8 cellular contexts compared by ENCODE assay signal in the genomic region with DNA sequence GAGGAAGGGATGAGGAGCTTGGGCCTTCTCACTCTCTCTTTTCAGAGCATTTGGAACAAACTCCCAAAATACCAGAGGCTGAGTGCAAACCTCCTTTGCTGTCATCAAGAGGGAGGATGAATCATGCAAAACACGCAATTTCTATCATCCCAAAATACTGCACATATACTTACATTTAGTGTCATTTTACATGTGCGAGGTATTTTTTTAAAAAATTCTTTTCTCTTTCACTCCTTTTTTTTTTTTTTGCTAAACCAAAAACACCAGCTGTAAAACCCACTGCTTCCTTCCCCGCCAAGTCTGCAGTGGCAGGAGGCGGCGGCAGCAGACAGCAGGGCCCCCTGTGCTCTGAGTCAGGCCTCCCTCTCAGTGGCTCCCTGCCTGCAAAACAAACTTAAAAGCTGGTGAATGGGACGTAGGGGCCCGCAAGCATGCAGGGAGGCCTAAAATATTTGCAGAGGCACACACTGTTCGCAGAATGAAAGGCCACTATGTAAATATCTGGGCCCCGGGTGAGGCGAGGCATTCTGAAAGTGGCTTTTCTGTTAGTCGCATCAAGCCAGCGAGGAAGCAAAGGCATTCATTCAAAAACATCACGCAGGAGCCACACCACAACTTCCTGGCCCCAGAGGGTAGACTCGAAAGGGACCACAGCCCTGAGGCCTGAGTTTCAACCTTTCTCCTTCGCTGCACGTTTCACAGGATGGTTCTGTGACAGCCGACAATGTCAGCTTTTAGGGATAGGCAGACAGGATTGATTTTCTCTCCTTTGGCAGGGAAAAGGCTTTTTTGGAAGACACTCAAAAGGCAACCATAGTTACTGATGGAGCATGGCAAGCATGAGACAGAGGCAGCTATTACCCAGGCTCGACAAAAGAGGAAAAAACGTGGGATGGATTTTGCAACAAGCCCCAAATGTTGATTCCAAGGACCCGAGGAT.
A peak's percentile ranks its signal among the peaks of the same experiment; 100 is the strongest.
DNase-seq lines count a peak whose midpoint lies in the region; ATAC-seq, FAIRE-seq and TF ChIP-seq lines count a peak whose summit lies in the region.

No MANE protein-coding gene starts in this region.

- in situ Hi-C loops in HepG2 (cut with HindIII; ENCODE audit: extremely low pct_ligation_motif_present, low pct_unique_long_range_greater_than_20kb) = no loop called here

- no peaks in the 10 kb centered on the region for H3K79me2 ChIP-seq in DND-41 (ENCODE audit: insufficient read depth, low read length)
- no peaks in the 10 kb centered on the region for H3K79me2 ChIP-seq in HepG2 (ENCODE audit: insufficient read depth, low read length)

- intact Hi-C loops in breast epithelium (cut with DNase I; ENCODE audit: low total_unique reads) = loop anchor here (10.0 kb wide), 1 partner anchor 134 kb away; the partner anchor contains the start of gene SPRED2
- intact Hi-C loops in HepG2 (cut with micrococcal nuclease; ENCODE audit: unreplicated experiment) = loop anchor here (1.0 to 5.0 kb wide), 4 partner anchors 36 to 135 kb away; no protein-coding TSS in a partner anchor

- no peak for TF ChIP-seq POLR2A in breast epithelium (IDR thresholded peaks at IDR 0.05)
- TF ChIP-seq POLR2A in HepG2 (IDR thresholded peaks at IDR 0.05; ENCODE audit: insufficient read depth in 1 of 2, low read depth in 2 of 2, low read length in 2 of 2) = no peak

- H4K20me1 ChIP-seq in DND-41 (ENCODE audit: insufficient read depth, low read length) (no peaks in the 10 kb centered on the region), HepG2 (ENCODE audit: insufficient read depth, low read length) (no peaks in the 10 kb centered on the region)

- H3K9ac ChIP-seq in DND-41 (ENCODE audit: low read depth, low read length) (peak overlapping the region; percentile 55), HepG2 (ENCODE audit: insufficient read depth, low read depth, low read length) (peak overlapping the region; percentile 45)

- peaks cover 50% of the 10 kb centered on the region for H3K4me1 ChIP-seq in DND-41 (ENCODE audit: insufficient read depth, low read length)
- peaks cover 10 to 21% of the 10 kb centered on the region in 2 donors for H3K4me1 ChIP-seq in breast epithelium
- peaks cover 52% of the 10 kb centered on the region for H3K4me1 ChIP-seq in HepG2 (ENCODE audit: insufficient read depth, low read length)

- TF ChIP-seq EP300 in HepG2 (IDR thresholded peaks at IDR 0.05; ENCODE audit: low read depth in 2 of 2, low read length in 2 of 2) (peak; percentile 50 to 93; a peak in 2 of 4 replicates), HepG2 (CRISPR knock-in tag; IDR thresholded peaks at IDR 0.05; ENCODE audit: borderline replicate concordance) (peak; percentile 77)

- H3K36me3 ChIP-seq in DND-41 (ENCODE audit: insufficient read depth, low read length) (no peaks in the 10 kb centered on the region), breast epithelium (no peaks in the 10 kb centered on the region), HepG2 (replicated peaks in 1 of 2; ENCODE audit: control insufficient read depth in 1 of 2, insufficient read depth in 2 of 2, low read length in 2 of 2) (no peaks in the 10 kb centered on the region)

- H2AFZ ChIP-seq in DND-41 (ENCODE audit: low read depth, low read length) = peak overlapping the region; percentile 86
- H2AFZ ChIP-seq in HepG2 (ENCODE audit: low read length) = no peak overlapping the region

- peak overlapping the region; percentile 8 to 54; a peak in 3 of 4 replicates for H3K4me3 ChIP-seq in DND-41 (ENCODE audit: low read depth in 1 of 2, low read length in 2 of 2)
- H3K4me3 ChIP-seq in breast epithelium = peak overlapping the region in 1 of 3 donors; percentile 27
- H3K4me3 ChIP-seq in HepG2 (replicated peaks in 1 of 3; ENCODE audit: insufficient read depth in 1 of 3, low read depth in 2 of 3, low read length in 3 of 3) = peak overlapping the region; percentile 55 to 68 (median 58)

- BruUV-seq in HepG2 (replicated peaks; lab: Mats Ljungman, UMichigan) = no TSS peak

- 3% methylated on average over 20 of the region's 20 CpGs for WGBS in HepG2 (ENCODE audit: low lambda C conversion rate)

- H3K27me3 ChIP-seq in DND-41 (ENCODE audit: insufficient read depth, low read length, poor library complexity) = no peaks in the 10 kb centered on the region
- H3K27me3 ChIP-seq in breast epithelium = no peaks in the 10 kb centered on the region
- no peaks in the 10 kb centered on the region for H3K27me3 ChIP-seq in HepG2 (ENCODE audit: control insufficient read depth in 1 of 2, insufficient read depth in 2 of 2, low read length in 2 of 2)

- no peaks in the 10 kb centered on the region for H3K9me3 ChIP-seq in DND-41 (ENCODE audit: insufficient read depth, low read length, severe bottlenecking)
- H3K9me3 ChIP-seq in breast epithelium = no peaks in the 10 kb centered on the region
- H3K9me3 ChIP-seq in HepG2 (ENCODE audit: low read length) = no peaks in the 10 kb centered on the region

- TF ChIP-seq CTCF in DND-41 (IDR thresholded peaks at IDR 0.05; ENCODE audit: borderline replicate concordance, extremely low read depth, low read length, poor library complexity, severe bottlenecking) = no peak
- no peak for TF ChIP-seq CTCF in breast epithelium (IDR thresholded peaks at IDR 0.05)
- TF ChIP-seq CTCF in HepG2 (CRISPR knock-in tag; IDR thresholded peaks at IDR 0.05) = peak; percentile 41

- CTCF ChIA-PET in HepG2 (lab: Yijun Ruan, JAX; ENCODE audit: low intra/inter-chr PET ratio, low total read pairs) = no interaction called here

- ATAC-seq in DND-41 (ENCODE audit: insufficient read depth, low read depth) = peak; percentile 91
- peak; percentile 88 for ATAC-seq in GM21529 (IDR thresholded peaks at IDR 0.05; ENCODE audit: unreplicated experiment)
- peak; percentile 93 for ATAC-seq in HepG2

- 0 out of 2 replicates have a peak, but pooled peaks have one; percentile 19 for TF ChIP-seq RAD21 in HepG2 (CRISPR knock-in tag; IDR thresholded peaks at IDR 0.05)

- H3K27ac ChIP-seq in DND-41 (ENCODE audit: low read length) (peak overlapping the region; percentile 92), breast epithelium (peak overlapping the region; percentile 74 to 91), HepG2 (ENCODE audit: extremely low read length, insufficient read depth, low read length) (peak overlapping the region; percentile 47)

- peak; percentile 89 for DNase-seq in DND-41
- peak; percentile 65 for DNase-seq in KG1 (lab: John Stamatoyannopoulos, UW)
- peak; percentile 17 to 39 (median 27) for DNase-seq in activated CD4-positive, CD25-positive, alpha-beta regulatory T cell (lab: John Stamatoyannopoulos, UW)
- no peak for DNase-seq in breast epithelium (ENCODE audit: low spot score in 2 of 2)
- DNase-seq in HepG2 (ENCODE audit: low spot score) = peak; percentile 96
- DNase-seq in stimulated activated CD4-positive, alpha-beta T cell treated with anti-CD3 and anti-CD28 coated beads, TNF-alpha, amount 100 ng/mL, for 4 hours (ENCODE audit: low read depth in 3 of 3) = peak; percentile 28 to 41 (median 40)
- no peak for DNase-seq in HUDEP-2 (lab: John Stamatoyannopoulos, UW; ENCODE audit: unreplicated experiment in 76 of 76)

- H3K4me2 ChIP-seq in DND-41 (ENCODE audit: insufficient read depth, low read length) = peak overlapping the region; percentile 65
- peak overlapping the region; percentile 99 for H3K4me2 ChIP-seq in HepG2 (ENCODE audit: low read depth, low read length)

- peak; percentile 15 for FAIRE-seq in HepG2 (lab: Jason Lieb, UNC)

- POLR2A ChIA-PET in HepG2 (lab: Yijun Ruan, JAX) = interaction anchor here (0.6 to 3.2 kb wide), 15 partner anchors 9 to 245 kb away, joined by 3 to 31 read pairs (median 5); partner anchors contain the start of genes CEP68, RAB1A and SPRED2

TF ChIP-seq in HepG2, 621 proteins besides CTCF, POLR2A, EP300 and RAD21 (continues in another document):
- TF ChIP-seq, protein P1, sequence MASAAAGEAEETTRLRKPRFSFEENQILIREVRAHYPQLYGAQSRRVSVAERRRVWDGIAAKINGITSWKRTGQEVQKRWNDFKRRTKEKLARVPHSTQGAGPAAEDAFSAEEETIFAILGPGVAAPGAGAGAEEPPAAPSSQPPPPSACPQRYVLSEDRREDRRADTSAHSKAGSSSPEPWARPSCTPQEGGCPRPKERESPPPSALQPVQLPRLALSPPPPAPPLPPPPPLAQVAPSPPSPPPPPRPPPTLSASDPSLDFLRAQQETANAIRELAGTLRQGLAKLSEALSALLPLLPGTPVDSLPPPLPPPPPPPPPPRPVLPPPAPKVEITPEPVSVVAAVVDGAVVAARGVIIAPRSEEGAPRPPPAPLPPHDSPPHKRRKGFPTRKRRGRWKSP (CRISPR knock-in tag; IDR thresholded peaks at IDR 0.05) = peak; percentile 83; the same call in 1 of the 2 replicates
- TF ChIP-seq HNRNPUL1 (IDR thresholded peaks at IDR 0.05; ENCODE audit: low read depth, low read length) = no peak
- peak; percentile 94 for TF ChIP-seq ZBTB7B (CRISPR knock-in tag; IDR thresholded peaks at IDR 0.05)
- TF ChIP-seq ZNF572 (CRISPR knock-in tag; IDR thresholded peaks at IDR 0.05) = no peak
- no peak; the same call in 1 of the 2 replicates for TF ChIP-seq ATF1 (CRISPR knock-in tag; IDR thresholded peaks at IDR 0.05)
- TF ChIP-seq NBN (conservative IDR thresholded peaks at IDR 0.05) = no peak
- peak; percentile 92 for TF ChIP-seq PATZ1 (CRISPR knock-in tag; IDR thresholded peaks at IDR 0.05)
- TF ChIP-seq KDM2A (CRISPR knock-in tag; IDR thresholded peaks at IDR 0.05; ENCODE audit: borderline replicate concordance, low read depth) = 0 out of 2 replicates have a peak, but pooled peaks have one; percentile 55
- no peak; the same call in 1 of the 2 replicates for TF ChIP-seq JUND (CRISPR knock-in tag; IDR thresholded peaks at IDR 0.05)
- TF ChIP-seq THAP11 (CRISPR knock-in tag; IDR thresholded peaks at IDR 0.05) = peak; percentile 67
- TF ChIP-seq ZFP36L2 (CRISPR knock-in tag; IDR thresholded peaks at IDR 0.05) = 0 out of 2 replicates have a peak, but pooled peaks have one; percentile 35
- no peak for TF ChIP-seq HCFC1 (IDR thresholded peaks at IDR 0.05; ENCODE audit: low read depth, low read length)

Comparison
In these comparisons a context has a peak if more than half of its experiments do, and no peak if none do; other contexts are left out.
1. DNase-seq: peak in DND-41 (single experiment), KG1 (single experiment), activated CD4-positive, CD25-positive, alpha-beta regulatory T cell (4 of 4), HepG2 (single experiment) and stimulated activated CD4-positive, alpha-beta T cell treated with anti-CD3 and anti-CD28 coated beads, TNF-alpha, amount 100 ng/mL, for 4 hours (3 of 3); none in breast epithelium (0 of 2) and HUDEP-2 (0 of 76).
2. Peak in every context shown above with its lines, with median percentiles within 50 percentile points of each other: ATAC-seq and H3K27ac ChIP-seq.